Comparison of ENCODE assay signal across 38 cellular contexts in the genomic region with DNA sequence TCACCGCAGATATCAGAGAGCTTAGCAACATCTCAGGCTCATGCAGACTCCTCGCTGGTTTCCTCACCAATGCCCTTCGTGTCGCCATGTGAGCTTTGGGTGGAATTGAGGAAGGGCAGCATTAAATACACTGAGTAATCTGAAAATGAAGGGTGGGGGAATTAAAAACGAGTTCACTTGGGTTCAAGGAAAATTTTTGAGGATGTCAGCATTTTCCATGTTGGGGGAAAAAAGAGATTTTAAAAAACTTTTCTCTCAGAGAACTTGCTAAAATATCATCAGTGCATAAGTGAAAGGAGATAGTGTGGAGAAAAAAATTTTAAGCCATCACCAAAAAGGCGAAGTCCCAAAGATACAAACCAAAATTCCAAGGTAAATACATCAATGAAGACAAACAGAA.
"Had no signal": no experiment of that assay in that cellular context is flagged by ENCODE, and none has a peak within 500 bp of the region (broad histone marks: within the 10 kb centered on the region; RNA-seq: fewer than 3 reads in every experiment).

No MANE protein-coding gene starts in this region.

- H3K4me1 ChIP-seq: adrenal gland had no signal

- H3K9me3 Mint-ChIP-seq: activated CD4-positive, alpha-beta memory T cell treated with anti-CD3 and anti-CD28 coated beads, Interleukin-2, amount 10 ng/mL, durations not matched to agents 7 days and 5 days; activated CD4-positive, alpha-beta T cell treated with anti-CD3 and anti-CD28 coated beads, Interleukin-2, amount 10 ng/mL, durations not matched to agents 7 days and 5 days; activated naive CD8-positive, alpha-beta T cell treated with anti-CD3 and anti-CD28 coated beads for 36 hours; activated T-cell treated with anti-CD3 and anti-CD28 coated beads, Interleukin-2, amount 50 U/mL, for 24 hours; activated T-helper 2 cell treated with anti-CD3 and anti-CD28 coated beads, Interferon-gamma antibody, Interleukin-2, Interleukin-4, amounts not matched to agents 10 μg/mL and 5 μg/mL and 100 μg/mL, durations not matched to agents 14 hours and 24 hours and 36 hours; central memory CD8-positive, alpha-beta T cell; T-helper 1 cell treated with Interleukin-12 subunit alpha and Interleukin-12 subunit beta and Interleukin-4 antibody, amounts not matched to agents 30 μg/mL and 1 μg/mL, for 36 hours; WTC11 had no signal

- ATAC-seq: activated CD4-positive, alpha-beta T cell treated with anti-CD3 and anti-CD28 coated beads for 36 hours; activated CD4-positive, CD25-positive, alpha-beta regulatory T cell treated with anti-CD3 and anti-CD28 coated beads, Interleukin-2, amount 50 U/mL, for 24 hours; activated CD8-positive, alpha-beta memory T cell treated with anti-CD3 and anti-CD28 coated beads, Interleukin-2, amount 10 ng/mL, durations not matched to agents 7 days and 5 days; activated CD8-positive, alpha-beta T cell treated with anti-CD3 and anti-CD28 coated beads, Interleukin-2, amount 10 ng/mL, durations not matched to agents 7 days and 5 days; activated naive CD4-positive, alpha-beta T cell treated with anti-CD3 and anti-CD28 coated beads, Interleukin-2, amount 50 U/mL, for 72 hours; WTC11 had no signal

- H3K36me3 Mint-ChIP-seq: activated naive CD8-positive, alpha-beta T cell treated with anti-CD3 and anti-CD28 coated beads for 36 hours; WTC11 had no signal

- H3K4me3 ChIP-seq: adrenal gland, cardiac muscle cell had no signal

- H3K36me3 ChIP-seq: adrenal gland, cardiac muscle cell, WERI-Rb-1 had no signal

- H3K27ac Mint-ChIP-seq: activated CD4-positive, alpha-beta memory T cell treated with anti-CD3 and anti-CD28 coated beads, Interleukin-2, amount 10 ng/mL, durations not matched to agents 7 days and 5 days; activated CD4-positive, alpha-beta T cell treated with anti-CD3 and anti-CD28 coated beads for 36 hours; activated CD4-positive, alpha-beta T cell treated with anti-CD3 and anti-CD28 coated beads, Interleukin-2, amount 10 ng/mL, durations not matched to agents 7 days and 5 days; activated CD8-positive, alpha-beta memory T cell treated with anti-CD3 and anti-CD28 coated beads, Interleukin-2, amount 10 ng/mL, durations not matched to agents 7 days and 5 days; activated CD8-positive, alpha-beta T cell treated with anti-CD3 and anti-CD28 coated beads, Interleukin-2, amount 10 ng/mL, durations not matched to agents 7 days and 5 days; activated naive CD4-positive, alpha-beta T cell treated with anti-CD3 and anti-CD28 coated beads, Interleukin-2, amount 50 U/mL, for 72 hours; activated naive CD8-positive, alpha-beta T cell treated with anti-CD3 and anti-CD28 coated beads for 36 hours; activated T-cell treated with anti-CD3 and anti-CD28 coated beads, Interleukin-2, amount 50 U/mL, for 24 hours; activated T-helper 2 cell treated with anti-CD3 and anti-CD28 coated beads, Interferon-gamma antibody, Interleukin-2, Interleukin-4, amounts not matched to agents 10 μg/mL and 5 μg/mL and 100 μg/mL, durations not matched to agents 14 hours and 24 hours and 36 hours; brain; T-helper 1 cell treated with Interleukin-12 subunit alpha and Interleukin-12 subunit beta and Interleukin-4 antibody, amounts not matched to agents 30 μg/mL and 1 μg/mL, for 36 hours; T-helper 2 cell treated with Interferon-gamma antibody and Interleukin-4, amounts not matched to agents 5 μg/mL and 100 μg/mL, for 36 hours; WTC11 had no signal

- DNase-seq: activated CD4-positive, alpha-beta memory T cell treated with anti-CD3 and anti-CD28 coated beads, Interleukin-2, amount 10 ng/mL, durations not matched to agents 7 days and 5 days; activated CD4-positive, alpha-beta T cell treated with anti-CD3 and anti-CD28 coated beads for 1 hour; activated CD4-positive, alpha-beta T cell treated with anti-CD3 and anti-CD28 coated beads for 36 hours; activated CD4-positive, alpha-beta T cell treated with anti-CD3 and anti-CD28 coated beads for 48 hours; activated CD4-positive, alpha-beta T cell treated with anti-CD3 and anti-CD28 coated beads, Interleukin-2, amount 10 ng/mL, durations not matched to agents 7 days and 5 days; activated CD4-positive, alpha-beta T cell treated with anti-CD3 and anti-CD28 coated beads, Interleukin-2, amount 50 U/mL, for 48 hours; activated CD4-positive, CD25-positive, alpha-beta regulatory T cell; activated CD8-positive, alpha-beta memory T cell treated with anti-CD3 and anti-CD28 coated beads for 24 hours; activated CD8-positive, alpha-beta memory T cell treated with anti-CD3 and anti-CD28 coated beads, Interleukin-2, amount 10 ng/mL, durations not matched to agents 7 days and 5 days; activated CD8-positive, alpha-beta memory T cell treated with anti-CD3 and anti-CD28 coated beads, Interleukin-2, amount 50 U/mL, for 48 hours; activated CD8-positive, alpha-beta T cell treated with anti-CD3 and anti-CD28 coated beads, Interleukin-2, amount 10 ng/mL, durations not matched to agents 7 days and 5 days; activated effector memory CD4-positive, alpha-beta T cell treated with Interleukin-2 at 50 U/mL for 16 hours; activated gamma-delta T cell; activated naive CD4-positive, alpha-beta T cell treated with anti-CD3 and anti-CD28 coated beads, Interleukin-2, amount 50 U/mL, for 16 hours; activated naive CD4-positive, alpha-beta T cell treated with Interleukin-2 at 50 U/mL for 16 hours; activated naive CD8-positive, alpha-beta T cell treated with anti-CD3 and anti-CD28 coated beads for 36 hours; activated T-cell treated with anti-CD3 and anti-CD28 coated beads, Interleukin-2, amount 50 U/mL, for 24 hours; activated T-cell treated with anti-CD3 and anti-CD28 coated beads, Interleukin-2, amount 50 U/mL, for 48 hours; adrenal gland; amniotic stem cell; aorta; caudate nucleus; cerebellar nuclear complex; T-helper 1 cell; T-helper 2 cell; T-helper 9 cell; WERI-Rb-1 had no signal

- H3K9me3 ChIP-seq: adrenal gland had no signal

- H3K27ac ChIP-seq: adrenal gland, cardiac muscle cell, WERI-Rb-1 had no signal

- H3K27me3 Mint-ChIP-seq: brain; central memory CD8-positive, alpha-beta T cell had no signal

- FAIRE-seq: bronchial epithelial cell, TTC549 had no signal

- H3K4me3 Mint-ChIP-seq: activated CD4-positive, alpha-beta memory T cell treated with anti-CD3 and anti-CD28 coated beads, Interleukin-2, amount 10 ng/mL, durations not matched to agents 7 days and 5 days; activated CD4-positive, alpha-beta T cell treated with anti-CD3 and anti-CD28 coated beads for 36 hours; activated CD4-positive, alpha-beta T cell treated with anti-CD3 and anti-CD28 coated beads, Interleukin-2, amount 10 ng/mL, durations not matched to agents 7 days and 5 days; activated CD8-positive, alpha-beta memory T cell treated with anti-CD3 and anti-CD28 coated beads, Interleukin-2, amount 10 ng/mL, durations not matched to agents 7 days and 5 days; activated CD8-positive, alpha-beta T cell treated with anti-CD3 and anti-CD28 coated beads, Interleukin-2, amount 10 ng/mL, durations not matched to agents 7 days and 5 days; activated naive CD8-positive, alpha-beta T cell treated with anti-CD3 and anti-CD28 coated beads for 36 hours; activated T-cell treated with anti-CD3 and anti-CD28 coated beads, Interleukin-2, amount 50 U/mL, for 24 hours; brain; central memory CD8-positive, alpha-beta T cell; T-helper 1 cell treated with Interleukin-12 subunit alpha and Interleukin-12 subunit beta and Interleukin-4 antibody, amounts not matched to agents 30 μg/mL and 1 μg/mL, for 36 hours; T-helper 2 cell treated with Interferon-gamma antibody and Interleukin-4, amounts not matched to agents 5 μg/mL and 100 μg/mL, for 36 hours; WTC11 had no signal

- H3K27me3 ChIP-seq: adrenal gland, cardiac muscle cell had no signal
